ENCODE assay signal across 1 cellular context in the genomic region with DNA sequence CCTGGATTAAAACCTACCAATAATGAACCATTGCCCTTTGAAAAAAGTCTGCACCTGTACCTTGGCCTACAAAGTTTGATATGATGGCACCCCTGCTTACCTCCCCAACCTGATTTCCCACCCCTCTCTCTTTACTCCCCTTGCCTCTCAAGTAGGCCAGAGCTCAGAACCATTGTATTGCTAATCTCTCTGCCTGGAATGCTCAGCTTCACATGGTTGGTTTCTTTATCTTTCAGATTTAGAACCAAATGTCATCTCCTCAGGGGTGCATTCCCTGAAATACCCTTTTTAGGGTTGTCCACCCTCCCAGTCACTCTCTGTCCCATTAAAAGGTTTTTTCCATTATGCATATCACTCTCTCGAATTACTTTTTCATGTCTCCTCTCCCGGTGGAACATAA.
TF ChIP-seq lines count a peak whose summit lies in the region.

No MANE protein-coding gene starts in this region.

TF ChIP-seq in H1, 55 proteins besides CTCF, POLR2A, EP300 and RAD21:
- TF ChIP-seq NANOG (IDR thresholded peaks at IDR 0.05; ENCODE audit: insufficient read depth, low read depth, low read length, poor library complexity, severe bottlenecking) (peak; percentile 98), CREB1 (IDR thresholded peaks at IDR 0.05) (no peak), NRF1 (IDR thresholded peaks at IDR 0.05; ENCODE audit: low read depth, low read length) (no peak), CBX5 (IDR thresholded peaks at IDR 0.05; ENCODE audit: low read depth, low read length) (no peak), TEAD4 (IDR thresholded peaks at IDR 0.05; ENCODE audit: low read depth, low read length) (peak; percentile 99), SP4 (IDR thresholded peaks at IDR 0.05; ENCODE audit: low read length) (no peak), BRCA1 (IDR thresholded peaks at IDR 0.05; ENCODE audit: low read depth, low read length) (no peak), BCL11A (IDR thresholded peaks at IDR 0.05; ENCODE audit: low read depth in 2 of 2, low read length in 2 of 2) (peak in 1 of 2 experiments; percentile 54), RXRA (IDR thresholded peaks at IDR 0.05; ENCODE audit: insufficient read depth, low read depth, low read length) (0 out of 2 replicates have a peak, but pooled peaks have one; percentile 34), KDM5A (IDR thresholded peaks at IDR 0.05; ENCODE audit: low read length) (no peak), CBX8 (IDR thresholded peaks at IDR 0.05; ENCODE audit: borderline replicate concordance, low read depth, low read length) (no peak), TCF12 (IDR thresholded peaks at IDR 0.05; ENCODE audit: low read depth, low read length) (peak; percentile 86), YY1 (IDR thresholded peaks at IDR 0.05; ENCODE audit: low read depth, low read length) (peak; percentile 68), SRF (IDR thresholded peaks at IDR 0.05; ENCODE audit: low read depth, low read length) (peak; percentile 53; the same call in 1 of the 2 replicates), MAFK (IDR thresholded peaks at IDR 0.05; ENCODE audit: low read depth, low read length) (no peak), JUN (IDR thresholded peaks at IDR 0.05; ENCODE audit: low read depth, low read length) (no peak), CEBPB (IDR thresholded peaks at IDR 0.05; ENCODE audit: low read depth, low read length) (no peak), SIN3A (conservative IDR thresholded peaks at IDR 0.05 in 1 of 2, IDR thresholded peaks at IDR 0.05 in 1 of 2; ENCODE audit: low read depth in 1 of 2, low read length in 2 of 2) (0 out of 4 replicates have a peak, but pooled peaks have one; percentile 37 to 81), FOSL1 (IDR thresholded peaks at IDR 0.05; ENCODE audit: insufficient read depth, low read depth, low read length) (no peak), SP1 (IDR thresholded peaks at IDR 0.05; ENCODE audit: low read depth, low read length) (peak; percentile 85), ASH2L (IDR thresholded peaks at IDR 0.05; ENCODE audit: low read length) (peak; percentile 70), CHD1 (IDR thresholded peaks at IDR 0.05; ENCODE audit: low read depth, low read length) (no peak), SIX5 (IDR thresholded peaks at IDR 0.05; ENCODE audit: low read depth, low read length) (no peak), RBBP5 (IDR thresholded peaks at IDR 0.05; ENCODE audit: borderline replicate concordance, low read depth, low read length) (0 out of 2 replicates have a peak, but pooled peaks have one; percentile 27), EZH2 (IDR thresholded peaks at IDR 0.05; ENCODE audit: low read depth, low read length, severe bottlenecking) (no peak), KDM1A (IDR thresholded peaks at IDR 0.05; ENCODE audit: borderline replicate concordance, low read length) (peak; percentile 65; the same call in 1 of the 2 replicates), ZNF274 (IDR thresholded peaks at IDR 0.05; ENCODE audit: borderline replicate concordance, extremely low read depth, low read length) (no peak), HDAC2 (IDR thresholded peaks at IDR 0.05; ENCODE audit: borderline replicate concordance in 1 of 2, low read depth in 2 of 2, low read length in 2 of 2) (peak; percentile 66 to 75; a peak in 1 of 4 replicates), POU5F1 (IDR thresholded peaks at IDR 0.05; ENCODE audit: low read depth, low read length) (peak; percentile 80; the same call in 1 of the 2 replicates), TAF1 (IDR thresholded peaks at IDR 0.05; ENCODE audit: low read depth, low read length) (0 out of 2 replicates have a peak, but pooled peaks have one; percentile 31), CHD2 (IDR thresholded peaks at IDR 0.05; ENCODE audit: low read length) (peak; percentile 63), BACH1 (IDR thresholded peaks at IDR 0.05; ENCODE audit: low read length) (no peak)
- TF ChIP-seq, protein P1, sequence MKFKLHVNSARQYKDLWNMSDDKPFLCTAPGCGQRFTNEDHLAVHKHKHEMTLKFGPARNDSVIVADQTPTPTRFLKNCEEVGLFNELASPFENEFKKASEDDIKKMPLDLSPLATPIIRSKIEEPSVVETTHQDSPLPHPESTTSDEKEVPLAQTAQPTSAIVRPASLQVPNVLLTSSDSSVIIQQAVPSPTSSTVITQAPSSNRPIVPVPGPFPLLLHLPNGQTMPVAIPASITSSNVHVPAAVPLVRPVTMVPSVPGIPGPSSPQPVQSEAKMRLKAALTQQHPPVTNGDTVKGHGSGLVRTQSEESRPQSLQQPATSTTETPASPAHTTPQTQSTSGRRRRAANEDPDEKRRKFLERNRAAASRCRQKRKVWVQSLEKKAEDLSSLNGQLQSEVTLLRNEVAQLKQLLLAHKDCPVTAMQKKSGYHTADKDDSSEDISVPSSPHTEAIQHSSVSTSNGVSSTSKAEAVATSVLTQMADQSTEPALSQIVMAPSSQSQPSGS (IDR thresholded peaks at IDR 0.05; ENCODE audit: low read length): peak; percentile 69; the same call in 1 of the 2 replicates
- TF ChIP-seq, protein P2, sequence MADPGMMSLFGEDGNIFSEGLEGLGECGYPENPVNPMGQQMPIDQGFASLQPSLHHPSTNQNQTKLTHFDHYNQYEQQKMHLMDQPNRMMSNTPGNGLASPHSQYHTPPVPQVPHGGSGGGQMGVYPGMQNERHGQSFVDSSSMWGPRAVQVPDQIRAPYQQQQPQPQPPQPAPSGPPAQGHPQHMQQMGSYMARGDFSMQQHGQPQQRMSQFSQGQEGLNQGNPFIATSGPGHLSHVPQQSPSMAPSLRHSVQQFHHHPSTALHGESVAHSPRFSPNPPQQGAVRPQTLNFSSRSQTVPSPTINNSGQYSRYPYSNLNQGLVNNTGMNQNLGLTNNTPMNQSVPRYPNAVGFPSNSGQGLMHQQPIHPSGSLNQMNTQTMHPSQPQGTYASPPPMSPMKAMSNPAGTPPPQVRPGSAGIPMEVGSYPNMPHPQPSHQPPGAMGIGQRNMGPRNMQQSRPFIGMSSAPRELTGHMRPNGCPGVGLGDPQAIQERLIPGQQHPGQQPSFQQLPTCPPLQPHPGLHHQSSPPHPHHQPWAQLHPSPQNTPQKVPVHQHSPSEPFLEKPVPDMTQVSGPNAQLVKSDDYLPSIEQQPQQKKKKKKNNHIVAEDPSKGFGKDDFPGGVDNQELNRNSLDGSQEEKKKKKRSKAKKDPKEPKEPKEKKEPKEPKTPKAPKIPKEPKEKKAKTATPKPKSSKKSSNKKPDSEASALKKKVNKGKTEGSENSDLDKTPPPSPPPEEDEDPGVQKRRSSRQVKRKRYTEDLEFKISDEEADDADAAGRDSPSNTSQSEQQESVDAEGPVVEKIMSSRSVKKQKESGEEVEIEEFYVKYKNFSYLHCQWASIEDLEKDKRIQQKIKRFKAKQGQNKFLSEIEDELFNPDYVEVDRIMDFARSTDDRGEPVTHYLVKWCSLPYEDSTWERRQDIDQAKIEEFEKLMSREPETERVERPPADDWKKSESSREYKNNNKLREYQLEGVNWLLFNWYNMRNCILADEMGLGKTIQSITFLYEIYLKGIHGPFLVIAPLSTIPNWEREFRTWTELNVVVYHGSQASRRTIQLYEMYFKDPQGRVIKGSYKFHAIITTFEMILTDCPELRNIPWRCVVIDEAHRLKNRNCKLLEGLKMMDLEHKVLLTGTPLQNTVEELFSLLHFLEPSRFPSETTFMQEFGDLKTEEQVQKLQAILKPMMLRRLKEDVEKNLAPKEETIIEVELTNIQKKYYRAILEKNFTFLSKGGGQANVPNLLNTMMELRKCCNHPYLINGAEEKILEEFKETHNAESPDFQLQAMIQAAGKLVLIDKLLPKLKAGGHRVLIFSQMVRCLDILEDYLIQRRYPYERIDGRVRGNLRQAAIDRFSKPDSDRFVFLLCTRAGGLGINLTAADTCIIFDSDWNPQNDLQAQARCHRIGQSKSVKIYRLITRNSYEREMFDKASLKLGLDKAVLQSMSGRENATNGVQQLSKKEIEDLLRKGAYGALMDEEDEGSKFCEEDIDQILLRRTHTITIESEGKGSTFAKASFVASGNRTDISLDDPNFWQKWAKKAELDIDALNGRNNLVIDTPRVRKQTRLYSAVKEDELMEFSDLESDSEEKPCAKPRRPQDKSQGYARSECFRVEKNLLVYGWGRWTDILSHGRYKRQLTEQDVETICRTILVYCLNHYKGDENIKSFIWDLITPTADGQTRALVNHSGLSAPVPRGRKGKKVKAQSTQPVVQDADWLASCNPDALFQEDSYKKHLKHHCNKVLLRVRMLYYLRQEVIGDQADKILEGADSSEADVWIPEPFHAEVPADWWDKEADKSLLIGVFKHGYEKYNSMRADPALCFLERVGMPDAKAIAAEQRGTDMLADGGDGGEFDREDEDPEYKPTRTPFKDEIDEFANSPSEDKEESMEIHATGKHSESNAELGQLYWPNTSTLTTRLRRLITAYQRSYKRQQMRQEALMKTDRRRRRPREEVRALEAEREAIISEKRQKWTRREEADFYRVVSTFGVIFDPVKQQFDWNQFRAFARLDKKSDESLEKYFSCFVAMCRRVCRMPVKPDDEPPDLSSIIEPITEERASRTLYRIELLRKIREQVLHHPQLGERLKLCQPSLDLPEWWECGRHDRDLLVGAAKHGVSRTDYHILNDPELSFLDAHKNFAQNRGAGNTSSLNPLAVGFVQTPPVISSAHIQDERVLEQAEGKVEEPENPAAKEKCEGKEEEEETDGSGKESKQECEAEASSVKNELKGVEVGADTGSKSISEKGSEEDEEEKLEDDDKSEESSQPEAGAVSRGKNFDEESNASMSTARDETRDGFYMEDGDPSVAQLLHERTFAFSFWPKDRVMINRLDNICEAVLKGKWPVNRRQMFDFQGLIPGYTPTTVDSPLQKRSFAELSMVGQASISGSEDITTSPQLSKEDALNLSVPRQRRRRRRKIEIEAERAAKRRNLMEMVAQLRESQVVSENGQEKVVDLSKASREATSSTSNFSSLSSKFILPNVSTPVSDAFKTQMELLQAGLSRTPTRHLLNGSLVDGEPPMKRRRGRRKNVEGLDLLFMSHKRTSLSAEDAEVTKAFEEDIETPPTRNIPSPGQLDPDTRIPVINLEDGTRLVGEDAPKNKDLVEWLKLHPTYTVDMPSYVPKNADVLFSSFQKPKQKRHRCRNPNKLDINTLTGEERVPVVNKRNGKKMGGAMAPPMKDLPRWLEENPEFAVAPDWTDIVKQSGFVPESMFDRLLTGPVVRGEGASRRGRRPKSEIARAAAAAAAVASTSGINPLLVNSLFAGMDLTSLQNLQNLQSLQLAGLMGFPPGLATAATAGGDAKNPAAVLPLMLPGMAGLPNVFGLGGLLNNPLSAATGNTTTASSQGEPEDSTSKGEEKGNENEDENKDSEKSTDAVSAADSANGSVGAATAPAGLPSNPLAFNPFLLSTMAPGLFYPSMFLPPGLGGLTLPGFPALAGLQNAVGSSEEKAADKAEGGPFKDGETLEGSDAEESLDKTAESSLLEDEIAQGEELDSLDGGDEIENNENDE (IDR thresholded peaks at IDR 0.05; ENCODE audit: insufficient replicate concordance, low read length): peak; percentile 84
TF ChIP-seq in H1: peak in this region for 18.
